Comparison of ENCODE assay signal across 1 cellular context in genomic region chr1:112817555-112818373, GRCh38.
TF ChIP-seq lines count a peak whose summit lies in the region.

No MANE protein-coding gene starts in this region.

TF ChIP-seq in K562, 482 proteins besides CTCF, POLR2A, EP300 and RAD21 (continued from another document and continues in another):
- TF ChIP-seq ZNF140 (CRISPR knock-in tag; IDR thresholded peaks at IDR 0.05) (no peak), SMARCE1 (IDR thresholded peaks at IDR 0.05) (no peak), MECOM (CRISPR knock-in tag; IDR thresholded peaks at IDR 0.05) (peak; percentile 76; the same call in 1 of the 2 replicates), SMAD4 (CRISPR knock-in tag; conservative IDR thresholded peaks at IDR 0.05) (peak; percentile 68), NR4A1 (CRISPR knock-in tag; IDR thresholded peaks at IDR 0.05) (no peak), NR4A1 (tag; IDR thresholded peaks at IDR 0.05) (peak; percentile 96), ZNF740 (CRISPR knock-in tag; IDR thresholded peaks at IDR 0.05) (no peak), ZNF740 (tag; IDR thresholded peaks at IDR 0.05) (peak in 1 of 2 experiments; percentile 80; a peak in 1 of 4 replicates), HMGN3 (IDR thresholded peaks at IDR 0.05; ENCODE audit: borderline replicate concordance, extremely low read depth, insufficient read length, low read depth, low read length) (no peak), ZNF586 (CRISPR knock-in tag; conservative IDR thresholded peaks at IDR 0.05) (no peak), ZNF134 (CRISPR knock-in tag; conservative IDR thresholded peaks at IDR 0.05) (peak; percentile 60), ZNF354B (CRISPR knock-in tag; IDR thresholded peaks at IDR 0.05) (peak; percentile 28; the same call in 1 of the 2 replicates), ZNF551 (CRISPR knock-in tag; IDR thresholded peaks at IDR 0.05) (0 out of 2 replicates have a peak, but pooled peaks have one; percentile 39), TAF15 (IDR thresholded peaks at IDR 0.05; ENCODE audit: low read depth, low read length) (no peak), GTF2A2 (tag; IDR thresholded peaks at IDR 0.05) (peak; percentile 88), NFRKB (IDR thresholded peaks at IDR 0.05; ENCODE audit: low read depth) (no peak), BCL6 (CRISPR knock-in tag; IDR thresholded peaks at IDR 0.05) (peak; percentile 43; the same call in 1 of the 2 replicates), ZSCAN32 (CRISPR knock-in tag; IDR thresholded peaks at IDR 0.05) (no peak), PRMT5 (CRISPR knock-in tag; IDR thresholded peaks at IDR 0.05) (no peak), ADNP (tag; IDR thresholded peaks at IDR 0.05) (no peak), ZNF239 (CRISPR knock-in tag; IDR thresholded peaks at IDR 0.05) (peak; percentile 52; the same call in 1 of the 2 replicates), FIP1L1 (IDR thresholded peaks at IDR 0.05; ENCODE audit: low read depth, low read length, poor library complexity, severe bottlenecking) (no peak), ZNF583 (CRISPR knock-in tag; IDR thresholded peaks at IDR 0.05) (peak; percentile 93), EGR1 (conservative IDR thresholded peaks at IDR 0.05) (peak; percentile 46), BRD9 (IDR thresholded peaks at IDR 0.05; ENCODE audit: low read depth, partially characterized antibody) (no peak), PTRF (tag; IDR thresholded peaks at IDR 0.05) (peak; percentile 89), ZNF57 (CRISPR knock-in tag; IDR thresholded peaks at IDR 0.05) (no peak), TSC22D4 (tag; IDR thresholded peaks at IDR 0.05) (no peak), ZNF274 (IDR thresholded peaks at IDR 0.05; ENCODE audit: borderline replicate concordance, low read depth, low read length) (no peak), TEAD1 (CRISPR knock-in tag; IDR thresholded peaks at IDR 0.05) (peak in 1 of 2 experiments; percentile 81; a peak in 2 of 4 replicates), ZNF217 (CRISPR knock-in tag; IDR thresholded peaks at IDR 0.05) (no peak), ZNF766 (CRISPR knock-in tag; conservative IDR thresholded peaks at IDR 0.05) (0 out of 2 replicates have a peak, but pooled peaks have one; percentile 26), CCNT2 (IDR thresholded peaks at IDR 0.05; ENCODE audit: borderline replicate concordance, extremely low read depth, insufficient read length, low read depth, low read length) (no peak), NFE2 (IDR thresholded peaks at IDR 0.05; ENCODE audit: low read depth) (no peak), MYC (IDR thresholded peaks at IDR 0.05; ENCODE audit: low read depth, low read length) (no peak), MYC (CRISPR knock-in tag; IDR thresholded peaks at IDR 0.05; ENCODE audit: borderline replicate concordance, low read depth) (0 out of 2 replicates have a peak, but pooled peaks have one; percentile 29), ILK (tag; IDR thresholded peaks at IDR 0.05; ENCODE audit: borderline replicate concordance, low read depth) (peak; percentile 68; the same call in 1 of the 2 replicates), TCFL5 (CRISPR knock-in tag; conservative IDR thresholded peaks at IDR 0.05) (0 out of 2 replicates have a peak, but pooled peaks have one; percentile 35), ZNF24 (IDR thresholded peaks at IDR 0.05) (no peak), ZNF444 (CRISPR knock-in tag; IDR thresholded peaks at IDR 0.05) (peak; percentile 55; the same call in 1 of the 2 replicates), PBX2 (CRISPR knock-in tag; IDR thresholded peaks at IDR 0.05; ENCODE audit: low read depth) (no peak), PBX2 (tag; conservative IDR thresholded peaks at IDR 0.05; ENCODE audit: low read depth) (0 out of 2 replicates have a peak, but pooled peaks have one; percentile 6), MTA3 (IDR thresholded peaks at IDR 0.05; ENCODE audit: borderline replicate concordance) (no peak), ZNF324 (CRISPR knock-in tag; IDR thresholded peaks at IDR 0.05) (0 out of 2 replicates have a peak, but pooled peaks have one; percentile 43), ZBTB7A (IDR thresholded peaks at IDR 0.05; ENCODE audit: borderline replicate concordance, control insufficient read depth, low read depth, low read length) (no peak), ILF3 (IDR thresholded peaks at IDR 0.05; ENCODE audit: borderline replicate concordance) (no peak), NFXL1 (CRISPR knock-in tag; IDR thresholded peaks at IDR 0.05) (0 out of 2 replicates have a peak, but pooled peaks have one; percentile 46), HSF4 (CRISPR knock-in tag; IDR thresholded peaks at IDR 0.05; ENCODE audit: borderline replicate concordance) (peak; percentile 66; the same call in 1 of the 2 replicates), E2F3 (CRISPR knock-in tag; IDR thresholded peaks at IDR 0.05) (no peak), LARP7 (IDR thresholded peaks at IDR 0.05) (no peak), HMG20A (CRISPR knock-in tag; conservative IDR thresholded peaks at IDR 0.05) (peak; percentile 64; the same call in 1 of the 2 replicates)
- TF ChIP-seq, protein P1, sequence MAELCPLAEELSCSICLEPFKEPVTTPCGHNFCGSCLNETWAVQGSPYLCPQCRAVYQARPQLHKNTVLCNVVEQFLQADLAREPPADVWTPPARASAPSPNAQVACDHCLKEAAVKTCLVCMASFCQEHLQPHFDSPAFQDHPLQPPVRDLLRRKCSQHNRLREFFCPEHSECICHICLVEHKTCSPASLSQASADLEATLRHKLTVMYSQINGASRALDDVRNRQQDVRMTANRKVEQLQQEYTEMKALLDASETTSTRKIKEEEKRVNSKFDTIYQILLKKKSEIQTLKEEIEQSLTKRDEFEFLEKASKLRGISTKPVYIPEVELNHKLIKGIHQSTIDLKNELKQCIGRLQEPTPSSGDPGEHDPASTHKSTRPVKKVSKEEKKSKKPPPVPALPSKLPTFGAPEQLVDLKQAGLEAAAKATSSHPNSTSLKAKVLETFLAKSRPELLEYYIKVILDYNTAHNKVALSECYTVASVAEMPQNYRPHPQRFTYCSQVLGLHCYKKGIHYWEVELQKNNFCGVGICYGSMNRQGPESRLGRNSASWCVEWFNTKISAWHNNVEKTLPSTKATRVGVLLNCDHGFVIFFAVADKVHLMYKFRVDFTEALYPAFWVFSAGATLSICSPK (IDR thresholded peaks at IDR 0.05; ENCODE audit: borderline replicate concordance): no peak
- TF ChIP-seq, protein P2, sequence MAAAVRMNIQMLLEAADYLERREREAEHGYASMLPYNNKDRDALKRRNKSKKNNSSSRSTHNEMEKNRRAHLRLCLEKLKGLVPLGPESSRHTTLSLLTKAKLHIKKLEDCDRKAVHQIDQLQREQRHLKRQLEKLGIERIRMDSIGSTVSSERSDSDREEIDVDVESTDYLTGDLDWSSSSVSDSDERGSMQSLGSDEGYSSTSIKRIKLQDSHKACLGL (CRISPR knock-in tag; IDR thresholded peaks at IDR 0.05; ENCODE audit: borderline replicate concordance, poor library complexity, severe bottlenecking): no peak
- TF ChIP-seq, protein P3, sequence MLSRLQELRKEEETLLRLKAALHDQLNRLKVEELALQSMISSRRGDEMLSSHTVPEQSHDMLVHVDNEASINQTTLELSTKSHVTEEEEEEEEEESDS (CRISPR knock-in tag; IDR thresholded peaks at IDR 0.05): no peak
- TF ChIP-seq, protein P4, sequence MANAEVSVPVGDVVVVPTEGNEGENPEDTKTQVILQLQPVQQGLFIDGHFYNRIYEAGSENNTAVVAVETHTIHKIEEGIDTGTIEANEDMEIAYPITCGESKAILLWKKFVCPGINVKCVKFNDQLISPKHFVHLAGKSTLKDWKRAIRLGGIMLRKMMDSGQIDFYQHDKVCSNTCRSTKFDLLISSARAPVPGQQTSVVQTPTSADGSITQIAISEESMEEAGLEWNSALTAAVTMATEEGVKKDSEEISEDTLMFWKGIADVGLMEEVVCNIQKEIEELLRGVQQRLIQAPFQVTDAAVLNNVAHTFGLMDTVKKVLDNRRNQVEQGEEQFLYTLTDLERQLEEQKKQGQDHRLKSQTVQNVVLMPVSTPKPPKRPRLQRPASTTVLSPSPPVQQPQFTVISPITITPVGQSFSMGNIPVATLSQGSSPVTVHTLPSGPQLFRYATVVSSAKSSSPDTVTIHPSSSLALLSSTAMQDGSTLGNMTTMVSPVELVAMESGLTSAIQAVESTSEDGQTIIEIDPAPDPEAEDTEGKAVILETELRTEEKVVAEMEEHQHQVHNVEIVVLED (CRISPR knock-in tag; IDR thresholded peaks at IDR 0.05): peak; percentile 49; the same call in 1 of the 2 replicates
- TF ChIP-seq, protein P5, sequence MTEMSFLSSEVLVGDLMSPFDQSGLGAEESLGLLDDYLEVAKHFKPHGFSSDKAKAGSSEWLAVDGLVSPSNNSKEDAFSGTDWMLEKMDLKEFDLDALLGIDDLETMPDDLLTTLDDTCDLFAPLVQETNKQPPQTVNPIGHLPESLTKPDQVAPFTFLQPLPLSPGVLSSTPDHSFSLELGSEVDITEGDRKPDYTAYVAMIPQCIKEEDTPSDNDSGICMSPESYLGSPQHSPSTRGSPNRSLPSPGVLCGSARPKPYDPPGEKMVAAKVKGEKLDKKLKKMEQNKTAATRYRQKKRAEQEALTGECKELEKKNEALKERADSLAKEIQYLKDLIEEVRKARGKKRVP (CRISPR knock-in tag; IDR thresholded peaks at IDR 0.05): 0 out of 2 replicates have a peak, but pooled peaks have one; percentile 47
